In genomic region chr1:201122321-201123017, GRCh38 we compare ENCODE assay signal across 26 cellular contexts. TPM values are rescaled to one million over a fixed set of nuclear protein-coding genes. Genes with fewer than 3 reads are reported as not detected.
DNase-seq lines count a peak whose midpoint lies in the region; ATAC-seq, FAIRE-seq and TF ChIP-seq lines count a peak whose summit lies in the region.
"Had no signal": no experiment of that assay in that cellular context is flagged by ENCODE, and none has a peak within 500 bp of the region (broad histone marks: within the 10 kb centered on the region; RNA-seq: fewer than 3 reads in every experiment).

No MANE protein-coding gene starts in this region.

- no peaks in the 10 kb centered on the region for H3K36me3 Mint-ChIP-seq in WTC11
- H3K36me3 Mint-ChIP-seq: CD14-positive monocyte, T-cell had no signal

- no peak overlapping the region for H3K4me3 ChIP-seq in BLaER1 treated with 17β-estradiol and CSF1 and Interleukin-3, amounts not matched to agents 10 nM and 100 nM
- H3K4me3 ChIP-seq in HEK293 (ENCODE audit: low read depth, low read length) (no peak overlapping the region), PC-9 (no peak overlapping the region), H1 (ENCODE audit: extremely low read depth in 1 of 4, insufficient read depth in 2 of 4, low read depth in 3 of 4, low read length in 4 of 4) (no peak overlapping the region)
- H3K4me3 ChIP-seq: GM23248 had no signal

- no TSS peak for BruUV-seq in PC-9 (replicated peaks; lab: Mats Ljungman, UMichigan)

- ATAC-seq in WTC11, result no peak
- ATAC-seq: T-cell had no signal

- peaks cover 25% of the 10 kb centered on the region for H3K27me3 Mint-ChIP-seq in WTC11 (ENCODE audit: low read depth)

- no peak overlapping the region for H3K56ac ChIP-seq in H1 (replicated peaks; ENCODE audit: insufficient read length, low read depth, low read length)

- POLR2A ChIA-PET in HEK293 (lab: Yijun Ruan, JAX), result no interaction called here
- POLR2A ChIA-PET in PC-9 (lab: Charles Lee; ENCODE audit: unreplicated experiment), result interaction anchor here (0.7 to 0.9 kb wide), 2 partner anchors 24 to 28 kb away, joined by 3 to 10 read pairs; no protein-coding TSS in a partner anchor
- POLR2A ChIA-PET in H1 (lab: Charles Lee; ENCODE audit: partially characterized antibody), result interaction anchor here (1.3 kb wide), 1 partner anchor 20 kb away, joined by 4 read pairs; no protein-coding TSS in a partner anchor
- POLR2A ChIA-PET in WTC11 (lab: Charles Lee), result no interaction called here

- no peaks in the 10 kb centered on the region for H4K20me1 ChIP-seq in BLaER1 treated with 17β-estradiol and CSF1 and Interleukin-3, amounts not matched to agents 10 nM and 100 nM
- no peaks in the 10 kb centered on the region for H4K20me1 ChIP-seq in PC-9 (ENCODE audit: insufficient read depth)
- no peaks in the 10 kb centered on the region for H4K20me1 ChIP-seq in H1 (replicated peaks in 1 of 2; ENCODE audit: control insufficient read depth in 1 of 2, insufficient read depth in 2 of 2, low read length in 2 of 2)

- intact Hi-C loops in PC-9 (cut with micrococcal nuclease; ENCODE audit: unreplicated experiment), result no loop called here

- no peak overlapping the region for H3K4ac ChIP-seq in H1 (replicated peaks; ENCODE audit: insufficient read length, low read depth, low read length)

- no peak overlapping the region for H4K91ac ChIP-seq in H1 (replicated peaks; ENCODE audit: insufficient read length, low read length)

- H2BK15ac ChIP-seq in H1 (ENCODE audit: low read length), result no peak overlapping the region

- peak overlapping the region in 8 of 11 experiments; percentile 18 to 84 (median 61); a peak in 14 of 22 replicates for H3K4me2 ChIP-seq in BLaER1 treated with 17β-estradiol and CSF1 and Interleukin-3, amounts not matched to agents 10 nM and 100 nM
- H3K4me2 ChIP-seq in PC-9, result peak overlapping the region; percentile 13; the same call in 1 of the 2 replicates
- H3K4me2 ChIP-seq in H1 (ENCODE audit: insufficient read depth in 1 of 2, low read depth in 2 of 2, low read length in 2 of 2), result no peak overlapping the region

- H2BK120ac ChIP-seq in H1 (replicated peaks; ENCODE audit: low read depth, low read length), result no peak overlapping the region

- peaks cover 18 to 90% (median 77%) of the 10 kb centered on the region in 10 experiments for H3K4me1 ChIP-seq in BLaER1 treated with 17β-estradiol and CSF1 and Interleukin-3, amounts not matched to agents 10 nM and 100 nM
- H3K4me1 ChIP-seq in HEK293 (ENCODE audit: control insufficient read depth, insufficient read depth, low read length), result peaks cover 4% of the 10 kb centered on the region; the same call in 1 of the 2 replicates
- peaks cover 15% of the 10 kb centered on the region for H3K4me1 ChIP-seq in PC-9 (replicated peaks; ENCODE audit: insufficient read depth)
- H3K4me1 ChIP-seq in H1 (replicated peaks in 1 of 4; ENCODE audit: control insufficient read depth in 3 of 4, insufficient read depth in 4 of 4, low read length in 3 of 4), result peaks cover 5 to 9% (median 7%) of the 10 kb centered on the region in 4 experiments

- no peaks in the 10 kb centered on the region for H3K36me3 ChIP-seq in BLaER1 treated with 17β-estradiol and CSF1 and Interleukin-3, amounts not matched to agents 10 nM and 100 nM
- H3K36me3 ChIP-seq in HEK293 (ENCODE audit: control insufficient read depth in 2 of 2, insufficient read depth in 1 of 2, low read length in 2 of 2), result no peaks in the 10 kb centered on the region
- H3K36me3 ChIP-seq in PC-9 (ENCODE audit: low read depth), result no peaks in the 10 kb centered on the region
- H3K36me3 ChIP-seq in H1 (ENCODE audit: control insufficient read depth in 2 of 4, insufficient read depth in 4 of 4, low read length in 3 of 4), result no peaks in the 10 kb centered on the region

- H3K79me2 ChIP-seq in PC-9 (ENCODE audit: low read depth), result no peaks in the 10 kb centered on the region
- H3K79me2 ChIP-seq in H1 (ENCODE audit: control insufficient read depth in 1 of 2, insufficient read depth in 2 of 2, low read length in 2 of 2), result no peaks in the 10 kb centered on the region

- H3K4me1 Mint-ChIP-seq in WTC11, result peaks cover 19% of the 10 kb centered on the region

- H2BK12ac ChIP-seq in H1 (ENCODE audit: low read depth, low read length), result no peak overlapping the region

- no peak for FAIRE-seq in H1 (lab: Jason Lieb, UNC)
- FAIRE-seq: RCC 7860 had no signal

- H3K23me2 ChIP-seq in H1 (ENCODE audit: low read depth, low read length), result no peaks in the 10 kb centered on the region

- no peak for TF ChIP-seq RAD21 in H1 (IDR thresholded peaks at IDR 0.05 in 1 of 2, conservative IDR thresholded peaks at IDR 0.05 in 1 of 2; ENCODE audit: low read depth in 2 of 2, low read length in 2 of 2)

- no peak for TF ChIP-seq EP300 in H1 (IDR thresholded peaks at IDR 0.05; ENCODE audit: borderline replicate concordance in 1 of 2, low read depth in 2 of 2, low read length in 2 of 2)

- WGBS in H1 (ENCODE audit: extremely low coverage in 1 of 2, insufficient coverage in 1 of 2, insufficient read length in 1 of 2, insufficient replicate concordance in 2 of 2, low coverage in 1 of 2, low lambda C conversion rate in 2 of 2, missing lambda C conversion rate in 1 of 2), 2 experiments, result 89% methylated on average over 12 of the region's 12 CpGs; no CpG with 5 or more reads in 1 of the 2 experiments

- no peaks in the 10 kb centered on the region for H3F3A ChIP-seq in PC-9 (ENCODE audit: insufficient read depth, low read depth)

- no peaks in the 10 kb centered on the region for H3K9me3 Mint-ChIP-seq in WTC11
- H3K9me3 Mint-ChIP-seq: H9, HFFc6, T-cell had no signal

- H2AFZ ChIP-seq in PC-9 (no peak overlapping the region), H1 (ENCODE audit: low read length) (no peak overlapping the region)
- H2AFZ ChIP-seq: GM23248 had no signal

- no peak overlapping the region for H2BK5ac ChIP-seq in H1 (ENCODE audit: low read depth, low read length)

- H3K27me3 ChIP-seq in BLaER1 treated with 17β-estradiol and CSF1 and Interleukin-3, amounts not matched to agents 10 nM and 100 nM, result no peaks in the 10 kb centered on the region
- H3K27me3 ChIP-seq in PC-9 (ENCODE audit: insufficient read depth, low read depth) (no peaks in the 10 kb centered on the region), H1 (replicated peaks in 1 of 4; ENCODE audit: control insufficient read depth in 3 of 4, extremely low read depth in 1 of 4, insufficient read depth in 3 of 4, low read length in 3 of 4) (no peaks in the 10 kb centered on the region; a peak in 1 of 7 replicates)

- no peak overlapping the region for H2AK5ac ChIP-seq in H1 (ENCODE audit: low read depth, low read length)

- no peaks in the 10 kb centered on the region for H3K79me1 ChIP-seq in H1 (ENCODE audit: low read depth, low read length)

- no peak overlapping the region for H3K23ac ChIP-seq in H1 (ENCODE audit: insufficient read length)

- H3K9ac ChIP-seq in BLaER1 treated with 17β-estradiol and CSF1 and Interleukin-3, amounts not matched to agents 10 nM and 100 nM, result peak overlapping the region in 2 of 11 experiments; percentile 34 to 45; a peak in 2 of 22 replicates
- no peak overlapping the region for H3K9ac ChIP-seq in H1 (replicated peaks in 1 of 4; ENCODE audit: extremely low read depth in 1 of 4, low read depth in 3 of 4, low read length in 3 of 4)
- H3K9ac ChIP-seq: GM23248 had no signal

- no peaks in the 10 kb centered on the region for H3K9me3 ChIP-seq in BLaER1 treated with 17β-estradiol and CSF1 and Interleukin-3, amounts not matched to agents 10 nM and 100 nM (replicated peaks in 1 of 11)
- no peaks in the 10 kb centered on the region for H3K9me3 ChIP-seq in HEK293 (ENCODE audit: control insufficient read depth, insufficient read depth, low read depth, low read length)
- H3K9me3 ChIP-seq in PC-9 (ENCODE audit: insufficient read depth, low read depth), result no peaks in the 10 kb centered on the region
- no peaks in the 10 kb centered on the region for H3K9me3 ChIP-seq in H1 (ENCODE audit: insufficient read depth in 2 of 2, low read depth in 1 of 2, low read length in 1 of 2)

- H3K18ac ChIP-seq in H1 (ENCODE audit: extremely low read depth, low read length), result no peak overlapping the region

- H4K5ac ChIP-seq in H1 (ENCODE audit: insufficient read length, low read depth, low read length), result no peak overlapping the region

- H3K4me3 Mint-ChIP-seq in WTC11, result no peak overlapping the region
- H3K4me3 Mint-ChIP-seq: CD14-positive monocyte, H9, HFFc6, T-cell had no signal

- H3K14ac ChIP-seq in H1 (ENCODE audit: insufficient read length), result no peak overlapping the region

- H3K27ac ChIP-seq in BLaER1 treated with 17β-estradiol and CSF1 and Interleukin-3, amounts not matched to agents 10 nM and 100 nM, result peak overlapping the region in 3 of 11 experiments; percentile 34 to 64 (median 57); a peak in 4 of 22 replicates
- H3K27ac ChIP-seq in HEK293 (ENCODE audit: extremely low read depth, low read depth, low read length) (no peak overlapping the region), PC-9 (no peak overlapping the region), H1 (ENCODE audit: low read depth, low read length) (no peak overlapping the region)
- H3K27ac ChIP-seq: GM23248 had no signal

- DNase-seq in PC-9 (no peak), H1 (ENCODE audit: low read depth in 1 of 2, low spot score in 2 of 2) (no peak), WTC11 (ENCODE audit: low spot score) (no peak), anterior cingulate cortex (lab: John Stamatoyannopoulos, UW) (no peak), NCI-H69 (lab: John Stamatoyannopoulos, UW) (no peak)
- DNase-seq: Calu3, DMS153, GM23248, H9, HFFc6, IMR-90, MV-4-11, NCI-H1105, NCI-H1436 treated with DMSO at 0.1 percent for 48 hours, NCI-H187 treated with DMSO at 0.1 percent for 48 hours, NCI-H446, NCI-H524 treated with DMSO at 0.1 percent for 48 hours, SHP77, T-cell had no signal

- H3K27ac Mint-ChIP-seq in WTC11, result no peak overlapping the region
- H3K27ac Mint-ChIP-seq: CD14-positive monocyte, H9, HFFc6, T-cell had no signal

- H4K8ac ChIP-seq in H1 (ENCODE audit: extremely low read depth, insufficient read depth, low read length), result no peak overlapping the region

- no peak for TF ChIP-seq POLR2A in H1 (IDR thresholded peaks at IDR 0.05; ENCODE audit: control extremely low read depth in 1 of 2, low read depth in 2 of 2, low read length in 2 of 2)

- H2BK20ac ChIP-seq in H1 (ENCODE audit: low read length), result no peak overlapping the region

- CTCF ChIA-PET in HEK293 (lab: Yijun Ruan, JAX), result interaction anchor here (0.6 to 1.1 kb wide), 5 partner anchors 36 to 500 kb away, joined by 3 read pairs; no protein-coding TSS in a partner anchor
- CTCF ChIA-PET in PC-9 (lab: Charles Lee), result no interaction called here
- CTCF ChIA-PET in H1 (lab: Charles Lee; ENCODE audit: partially characterized antibody), result interaction anchor here (0.9 to 16.3 kb wide), 9 partner anchors 8 to 143 kb away, joined by 3 to 343 read pairs (median 5); no protein-coding TSS in a partner anchor
- CTCF ChIA-PET in WTC11 (lab: Charles Lee), result interaction anchor here (0.6 to 2.5 kb wide), 5 partner anchors 9 to 151 kb away, joined by 3 to 7 read pairs (median 5); no protein-coding TSS in a partner anchor

- TF ChIP-seq CTCF in HEK293 (tag by site-specific recombination; IDR thresholded peaks at IDR 0.05) (no peak), PC-9 (conservative IDR thresholded peaks at IDR 0.05) (no peak), H1 (IDR thresholded peaks at IDR 0.05; ENCODE audit: control extremely low read depth in 1 of 3, insufficient read depth in 1 of 3, low read depth in 1 of 3, low read length in 3 of 3) (no peak), WTC11 (IDR thresholded peaks at IDR 0.05) (no peak)

- no peaks in the 10 kb centered on the region for H3K9me2 ChIP-seq in PC-9 (ENCODE audit: insufficient read depth)

RNA-seq across cellular contexts. Expression of gene ASCL5, which starts 4.5 kb away (rescaled TPM):
- total RNA-seq in PC-9 (2021) (0.24 and 0.38 TPM in 2 replicates), WTC11 (2021) (0.18 to 0.53 TPM (median 0.31 TPM) in 3 replicates)
- 0.41 and 0.44 TPM in 2 replicates for total RNA-seq in H1 (2021; fragmentation: NEBNext Ultra II Directional; extraction: Animal tissue kit (Norgen Biotek cat#: 25700))
- 0.29 and 0.31 TPM in 2 replicates for polyA plus RNA-seq in H1 (2011; rRNA removed)
- polyA plus RNA-seq in H1 (2011; cell fraction: cytosol; rRNA removed), result 0.13 TPM
- polyA plus RNA-seq in H1 (2011; cell fraction: nucleus; rRNA removed), result 0.33 TPM
- 0.21 to 0.52 TPM (median 0.34 TPM) in 4 replicates for polyA plus RNA-seq in H1 (2012, experiment 1 of 2)
- polyA plus RNA-seq in H1 (2012, experiment 2 of 2), result 0.30 TPM
- polyA plus RNA-seq in H1 (2013, experiment 1 of 2), result 0.10 TPM
- polyA plus RNA-seq in H1 (2013, experiment 2 of 2), result 0.09 TPM
- polyA minus RNA-seq in H1 (2011; rRNA and poly(A)+ RNA removed), result not detected in 2 replicates
- polyA minus RNA-seq in H1 (2011; cell fraction: cytosol; rRNA and poly(A)+ RNA removed), result not detected
- 0.40 TPM for polyA minus RNA-seq in H1 (2011; cell fraction: nucleus; rRNA and poly(A)+ RNA removed)
- total RNA-seq: A673; Calu3; GM23248; HFFc6; IMR-90; SK-MEL-5; T-helper 2 cell treated with Interferon-gamma antibody and Interleukin-4, amounts not matched to agents 100 ng/mL and 5 ng/mL, for 36 hours had no signal
- polyA plus RNA-seq: CD14-positive monocyte, GM23248, IMR-90 had no signal

RNA-seq across cellular contexts. Expression of gene CACNA1S, which starts 10.2 kb away (rescaled TPM):
- total RNA-seq in PC-9 (2021) (not detected in 2 replicates), WTC11 (2021) (0.02 to 0.09 TPM (median 0.07 TPM) in 3 replicates)
- total RNA-seq in H1 (2021; fragmentation: NEBNext Ultra II Directional; extraction: Animal tissue kit (Norgen Biotek cat#: 25700)), result not detected in 2 replicates
- 0.06 and 0.08 TPM in 2 replicates for polyA plus RNA-seq in H1 (2011; rRNA removed)
- polyA plus RNA-seq in H1 (2011; cell fraction: cytosol; rRNA removed), result 0.08 TPM
- 0.16 TPM for polyA plus RNA-seq in H1 (2011; cell fraction: nucleus; rRNA removed)
- 0.03 to 0.05 TPM (median 0.03 TPM) in 3 of 4 replicates, not detected in the other for polyA plus RNA-seq in H1 (2012, experiment 1 of 2)
- not detected for polyA plus RNA-seq in H1 (2012, experiment 2 of 2)
- 0.02 TPM for polyA plus RNA-seq in H1 (2013, experiment 1 of 2)
- polyA plus RNA-seq in H1 (2013, experiment 2 of 2), result 0.02 TPM
- polyA minus RNA-seq in H1 (2011; rRNA and poly(A)+ RNA removed), result 0.15 and 0.22 TPM in 2 replicates
- polyA minus RNA-seq in H1 (2011; cell fraction: cytosol; rRNA and poly(A)+ RNA removed), result not detected
- polyA minus RNA-seq in H1 (2011; cell fraction: nucleus; rRNA and poly(A)+ RNA removed), result 0.20 TPM
- total RNA-seq: A673; Calu3; GM23248; H9; HFFc6; IMR-90; SK-MEL-5; T-cell; T-helper 2 cell treated with Interferon-gamma antibody and Interleukin-4, amounts not matched to agents 100 ng/mL and 5 ng/mL, for 36 hours had no signal
- polyA plus RNA-seq: CD14-positive monocyte, GM23248, IMR-90 had no signal

RNA-seq across cellular contexts. Expression of gene TMEM9, which starts 31.8 kb away (rescaled TPM):
- total RNA-seq in PC-9 (2021), result 92.9 and 94.3 TPM in 2 replicates
- 79.9 and 83.2 TPM in 2 replicates for total RNA-seq in H1 (2021; fragmentation: NEBNext Ultra II Directional; extraction: Animal tissue kit (Norgen Biotek cat#: 25700))
- 181 and 202 TPM in 2 replicates for polyA plus RNA-seq in H1 (2011; rRNA removed)
- 193 TPM for polyA plus RNA-seq in H1 (2011; cell fraction: cytosol; rRNA removed)
- polyA plus RNA-seq in H1 (2011; cell fraction: nucleus; rRNA removed), result 404 TPM
- polyA plus RNA-seq in H1 (2012, experiment 1 of 2), result 71.3 to 146 TPM (median 132 TPM) in 4 replicates
- 179 TPM for polyA plus RNA-seq in H1 (2012, experiment 2 of 2)
- polyA plus RNA-seq in H1 (2013, experiment 1 of 2), result 79.7 TPM
- polyA plus RNA-seq in H1 (2013, experiment 2 of 2), result 94.6 TPM
- 189 and 196 TPM in 2 replicates for polyA minus RNA-seq in H1 (2011; rRNA and poly(A)+ RNA removed)
- 42.0 TPM for polyA minus RNA-seq in H1 (2011; cell fraction: cytosol; rRNA and poly(A)+ RNA removed)
- 55.3 TPM for polyA minus RNA-seq in H1 (2011; cell fraction: nucleus; rRNA and poly(A)+ RNA removed)
- 97.5 to 109 TPM (median 102 TPM) in 3 replicates for total RNA-seq in WTC11 (2021)

Comparison
In these comparisons a context has a peak if more than half of its experiments do, and no peak if none do; other contexts are left out.
1. H3K4me2 ChIP-seq: peak in BLaER1 treated with 17β-estradiol and CSF1 and Interleukin-3, amounts not matched to agents 10 nM and 100 nM (8 of 11) and PC-9 (single experiment); none in H1 (0 of 2).
2. POLR2A ChIA-PET loops: an anchor here in PC-9 (0.7 to 0.9 kb wide) and H1 (1.3 kb wide); none called in HEK293 and WTC11.